In the genomic region with DNA sequence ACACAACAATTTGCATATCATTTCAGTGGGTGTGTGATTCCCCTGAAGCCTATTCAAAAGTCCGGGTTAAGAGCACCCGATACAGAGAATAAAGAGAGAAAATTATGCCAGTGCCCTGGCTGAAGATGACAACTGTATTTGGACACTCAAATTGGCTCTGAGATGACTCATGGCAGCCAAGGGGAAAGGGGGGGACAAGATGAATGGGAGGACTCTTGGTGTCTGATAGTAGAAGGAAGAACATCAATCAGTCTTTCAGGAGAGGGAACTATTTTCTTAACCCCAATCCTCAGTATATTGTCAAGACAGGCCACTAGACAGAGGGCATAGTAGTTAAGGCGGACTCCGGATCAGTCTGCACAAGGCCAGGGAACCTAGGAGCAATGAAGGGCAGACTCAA, we compare ENCODE assay signal across 21 cellular contexts. TPM values are rescaled to one million over a fixed set of nuclear protein-coding genes. Genes with fewer than 3 reads are reported as not detected.
A peak's percentile ranks its signal among the peaks of the same experiment; 100 is the strongest.
DNase-seq lines count a peak whose midpoint lies in the region; ATAC-seq and TF ChIP-seq lines count a peak whose summit lies in the region.
"Had no signal": no experiment of that assay in that cellular context is flagged by ENCODE, and none has a peak within 500 bp of the region (broad histone marks: within the 10 kb centered on the region; RNA-seq: fewer than 3 reads in every experiment).

No MANE protein-coding gene starts in this region.

- intact Hi-C loops in left ventricle myocardium superior (cut with micrococcal nuclease) (no loop called here), adrenal gland (cut with DNase I) (no loop called here), psoas muscle (cut with DNase I) (no loop called here), aorta (cut with DNase I) (loop anchor here in 1 of 2 donors (10.0 kb wide), 1 partner anchor 87 kb away; no protein-coding TSS in a partner anchor)

- no peak for TF ChIP-seq CTCF in right atrium auricular region (IDR thresholded peaks at IDR 0.05)
- TF ChIP-seq CTCF in adrenal gland (IDR thresholded peaks at IDR 0.05): no peak
- TF ChIP-seq CTCF in psoas muscle (IDR thresholded peaks at IDR 0.05): no peak

- H3K4me3 ChIP-seq in right atrium auricular region (no peak overlapping the region), adrenal gland (no peak overlapping the region), psoas muscle (no peak overlapping the region), aorta (ENCODE audit: low read length in 2 of 2) (no peak overlapping the region)
- H3K4me3 ChIP-seq: A549, PC-9, SK-N-MC had no signal

- no peaks in the 10 kb centered on the region for H3K9me3 ChIP-seq in right atrium auricular region
- no peaks in the 10 kb centered on the region for H3K9me3 ChIP-seq in adrenal gland (replicated peaks in 1 of 3)
- no peaks in the 10 kb centered on the region for H3K9me3 ChIP-seq in psoas muscle
- H3K9me3 ChIP-seq in aorta (ENCODE audit: control insufficient read depth, low read length): no peaks in the 10 kb centered on the region
- H3K9me3 ChIP-seq: A549 had no signal

- H3K27ac ChIP-seq in right atrium auricular region (peak overlapping the region; percentile 19 to 99), adrenal gland (no peak overlapping the region), psoas muscle (peak overlapping the region; percentile 96), aorta (ENCODE audit: low read depth in 1 of 2, low read length in 2 of 2) (no peak overlapping the region)
- H3K27ac ChIP-seq: A549, PC-9, RWPE1, SK-N-MC had no signal

- no peaks in the 10 kb centered on the region for H3K27me3 ChIP-seq in right atrium auricular region
- no peaks in the 10 kb centered on the region for H3K27me3 ChIP-seq in adrenal gland
- no peaks in the 10 kb centered on the region for H3K27me3 ChIP-seq in psoas muscle (ENCODE audit: insufficient read depth in 3 of 3, low read length in 2 of 3)
- H3K27me3 ChIP-seq in aorta (ENCODE audit: control insufficient read depth in 1 of 2, insufficient read depth in 2 of 2, low read length in 1 of 2): no peaks in the 10 kb centered on the region

- no peak for ATAC-seq in left ventricle myocardium superior
- peak in 2 of 4 donors; percentile 32 to 43 for ATAC-seq in psoas muscle
- ATAC-seq in aorta (ENCODE audit: low FRiP score): no peak
- ATAC-seq: A549, HCT116 had no signal

- TF ChIP-seq POLR2A in adrenal gland (IDR thresholded peaks at IDR 0.05): no peak

- peaks cover 0 to 68% of the 10 kb centered on the region in 2 donors for H3K4me1 ChIP-seq in right atrium auricular region
- H3K4me1 ChIP-seq in adrenal gland (replicated peaks in 1 of 2): peaks cover 29 to 49% of the 10 kb centered on the region in 2 donors
- peaks cover 76% of the 10 kb centered on the region for H3K4me1 ChIP-seq in psoas muscle
- peaks cover 0 to 11% of the 10 kb centered on the region in 2 donors for H3K4me1 ChIP-seq in aorta (ENCODE audit: control insufficient read depth in 1 of 2, insufficient read depth in 2 of 2, low read length in 2 of 2)

- H3K36me3 ChIP-seq in right atrium auricular region: peaks cover 9% of the 10 kb centered on the region
- no peaks in the 10 kb centered on the region for H3K36me3 ChIP-seq in adrenal gland (replicated peaks in 1 of 2)
- peaks cover 0 to 7% of the 10 kb centered on the region in 2 donors for H3K36me3 ChIP-seq in psoas muscle (ENCODE audit: insufficient read depth in 1 of 2, low read depth in 1 of 2)
- no peaks in the 10 kb centered on the region for H3K36me3 ChIP-seq in aorta (ENCODE audit: control insufficient read depth in 1 of 2, insufficient read depth in 2 of 2, low read length in 1 of 2)

- WGBS in adrenal gland, 4 donors: 40 to 53% (median 46%) methylated on average over 4 of the region's 4 CpGs
- WGBS in psoas muscle, 3 donors: 39 to 49% (median 41%) methylated on average over 4 of the region's 4 CpGs
- WGBS in aorta, 2 donors: 94 to 95% methylated on average over 4 of the region's 4 CpGs

- no peak for DNase-seq in right atrium auricular region (ENCODE audit: low spot score)
- no peak for DNase-seq in left ventricle myocardium superior
- DNase-seq in adrenal gland: peak in 6 of 7 donors; percentile 47 to 82 (median 64)
- no peak for DNase-seq in psoas muscle
- no peak for DNase-seq in amniotic stem cell (lab: John Stamatoyannopoulos, UW)
- DNase-seq in aorta: no peak
- DNase-seq in GDM1 (lab: John Stamatoyannopoulos, UW): no peak
- DNase-seq: IMR-90, Karpas-422, NCI-H1092, NCI-H1436, NCI-H187 treated with DMSO at 0.1 percent for 48 hours, NCI-H2107, NCI-H446 treated with DMSO at 0.1 percent for 48 hours, NCI-H526 treated with DMSO at 0.1 percent for 48 hours, PC-9, SHP77 treated with DMSO at 0.1 percent for 48 hours had no signal

RNA-seq across cellular contexts. Expression of a gene that starts 6.1 kb away (rescaled TPM):
- total RNA-seq in right atrium auricular region: 100 to 1,000 TPM; 118 to 122 TPM
- total RNA-seq in left ventricle myocardium superior: 205 TPM
- total RNA-seq in adrenal gland: 10 to 100 TPM; 51.5 to 91.2 (median 61.3) TPM
- 10 to 100 TPM; 44.0 to 72.3 (median 59.4) TPM for polyA plus RNA-seq in adrenal gland
- 100 to 1,000 TPM; 138 to 209 (median 167) TPM for total RNA-seq in psoas muscle
- polyA plus RNA-seq in psoas muscle: 100 to 1,000 TPM in 2 of 3 donors, 10 to 100 TPM in 1; 65.4 to 286 (median 131) TPM
- total RNA-seq in aorta: 10 to 100 TPM; 24.5 to 56.6 TPM
- 100 to 1,000 TPM in 1 of 2 donors, 10 to 100 TPM in 1; 26.2 to 102 TPM for polyA plus RNA-seq in aorta

Comparison
In these comparisons a context has a peak if more than half of its experiments do, and no peak if none do; other contexts are left out.
1. DNase-seq: peak in adrenal gland (6 of 7); none in right atrium auricular region (single experiment), left ventricle myocardium superior (single experiment), psoas muscle (0 of 2), amniotic stem cell (single experiment), aorta (0 of 2) and GDM1 (single experiment).
2. H3K27ac ChIP-seq: peak in right atrium auricular region (2 of 2) and psoas muscle (single experiment); none in adrenal gland (0 of 5) and aorta (0 of 2).